Comparison of ENCODE assay signal across 5 cellular contexts in genomic region chr1:18271336-18271735, GRCh38.
"Had no signal": no experiment of that assay in that cellular context is flagged by ENCODE, and none has a peak within 500 bp of the region (broad histone marks: within the 10 kb centered on the region; RNA-seq: fewer than 3 reads in every experiment).

No MANE protein-coding gene starts in this region.

- DNase-seq: KBM-7, KG1 had no signal

- H3K9ac ChIP-seq: KMS-11 had no signal

- H3K27ac ChIP-seq: HL-60, KMS-11 had no signal

- FAIRE-seq: HTR-8/SVneo had no signal

- H3K4me2 ChIP-seq: KMS-11 had no signal
